Comparison of ENCODE assay signal across 25 cellular contexts in genomic region chr5:41399840-41400239, GRCh38.
DNase-seq lines count a peak whose midpoint lies in the region; ATAC-seq, FAIRE-seq and TF ChIP-seq lines count a peak whose summit lies in the region.
"Had no signal": no experiment of that assay in that cellular context is flagged by ENCODE, and none has a peak within 500 bp of the region (broad histone marks: within the 10 kb centered on the region; RNA-seq: fewer than 3 reads in every experiment).

No MANE protein-coding gene starts in this region.

- DNase-seq in HepG2 (ENCODE audit: low spot score) (no peak), right lobe of liver (no peak), K562 (ENCODE audit: extremely low read depth in 1 of 4, low spot score in 3 of 4) (no peak), NCI-H2196 (lab: John Stamatoyannopoulos, UW; ENCODE audit: unreplicated experiment) (no peak)
- DNase-seq: ACHN; BE2C; C1 segment of cervical spinal cord; CD4-positive, alpha-beta memory T cell; CD4-positive, CD25-positive, alpha-beta regulatory T cell; CD8-positive, alpha-beta memory T cell; COR-L47; DMS 273 treated with DMSO at 0.1 percent for 48 hours; DMS153; DMS53; DMS79; DND-41; EL; GDM1 had no signal

- H3K79me2 ChIP-seq in HepG2 (ENCODE audit: insufficient read depth, low read length) (no peaks in the 10 kb centered on the region), K562 (ENCODE audit: control insufficient read depth, insufficient read depth, low read length) (no peaks in the 10 kb centered on the region)

- H3K4me1 ChIP-seq in HepG2 (ENCODE audit: insufficient read depth, low read length), result 0 out of 2 replicates have a peak, but pooled peaks cover 2% of the 10 kb centered on the region
- no peaks in the 10 kb centered on the region for H3K4me1 ChIP-seq in right lobe of liver
- H3K4me1 ChIP-seq in K562 (replicated peaks in 1 of 2; ENCODE audit: control insufficient read depth in 2 of 2, insufficient read depth in 2 of 2, low read length in 2 of 2), result no peaks in the 10 kb centered on the region
- H3K4me1 ChIP-seq: BE2C, BLaER1 had no signal

- H3K27ac ChIP-seq in HepG2 (ENCODE audit: extremely low read length, insufficient read depth, low read length), result no peak overlapping the region
- no peak overlapping the region for H3K27ac ChIP-seq in right lobe of liver
- H3K27ac ChIP-seq in K562 (ENCODE audit: extremely low read depth, low read depth, low read length), result no peak overlapping the region
- H3K27ac ChIP-seq: 22Rv1, BLaER1 had no signal

- H3K9me1 ChIP-seq in K562 (ENCODE audit: control insufficient read depth, insufficient read depth, low read length), result no peaks in the 10 kb centered on the region

- intact Hi-C loops in HepG2 (cut with micrococcal nuclease; ENCODE audit: unreplicated experiment), result loop anchor here (10.0 kb wide), 1 partner anchor 405 kb away; no protein-coding TSS in a partner anchor
- intact Hi-C loops in right lobe of liver (cut with DNase I), result no loop called here
- intact Hi-C loops in K562 (cut with micrococcal nuclease), result no loop called here

- CTCF ChIA-PET in HepG2 (lab: Yijun Ruan, JAX; ENCODE audit: low intra/inter-chr PET ratio, low total read pairs) (no interaction called here), K562 (lab: Yijun Ruan, JAX; ENCODE audit: low intra/inter-chr PET ratio) (no interaction called here)

- TF ChIP-seq RAD21 in HepG2 (CRISPR knock-in tag; IDR thresholded peaks at IDR 0.05), result no peak
- no peak for TF ChIP-seq RAD21 in K562 (CRISPR knock-in tag; conservative IDR thresholded peaks at IDR 0.05 in 1 of 2, IDR thresholded peaks at IDR 0.05 in 1 of 2)

- TF ChIP-seq CTCF in HepG2 (CRISPR knock-in tag; IDR thresholded peaks at IDR 0.05) (no peak), right lobe of liver (IDR thresholded peaks at IDR 0.05) (no peak), K562 (IDR thresholded peaks at IDR 0.05 in 2 of 3, conservative IDR thresholded peaks at IDR 0.05 in 1 of 3; ENCODE audit: insufficient read depth in 2 of 3, low read depth in 1 of 3, low read length in 3 of 3) (no peak)

- in situ Hi-C loops in HepG2 (cut with HindIII; ENCODE audit: extremely low pct_ligation_motif_present, low pct_unique_long_range_greater_than_20kb) (no loop called here), K562 (cut with MboI) (no loop called here)

- TF ChIP-seq POLR2A in HepG2 (IDR thresholded peaks at IDR 0.05; ENCODE audit: insufficient read depth in 1 of 2, low read depth in 2 of 2, low read length in 2 of 2) (no peak), right lobe of liver (IDR thresholded peaks at IDR 0.05) (no peak), K562 (conservative IDR thresholded peaks at IDR 0.05) (no peak)

- peaks cover 7% of the 10 kb centered on the region for H3K9me3 ChIP-seq in HepG2 (ENCODE audit: low read length)
- no peaks in the 10 kb centered on the region for H3K9me3 ChIP-seq in right lobe of liver
- H3K9me3 ChIP-seq in K562 (replicated peaks; ENCODE audit: control insufficient read depth, insufficient read depth, low read depth, low read length), result no peaks in the 10 kb centered on the region
- H3K9me3 ChIP-seq: BE2C had no signal

- H3K27me3 ChIP-seq in HepG2 (ENCODE audit: control insufficient read depth in 1 of 2, insufficient read depth in 2 of 2, low read length in 2 of 2) (no peaks in the 10 kb centered on the region), right lobe of liver (no peaks in the 10 kb centered on the region), K562 (ENCODE audit: control insufficient read depth in 2 of 2, insufficient read depth in 2 of 2, low read length in 2 of 2) (no peaks in the 10 kb centered on the region)
- H3K27me3 ChIP-seq: BE2C, BLaER1 had no signal

- H3K9ac ChIP-seq in HepG2 (ENCODE audit: insufficient read depth, low read depth, low read length) (no peak overlapping the region), K562 (ENCODE audit: insufficient read depth in 1 of 2, low read depth in 2 of 2, low read length in 2 of 2) (no peak overlapping the region)
- H3K9ac ChIP-seq: BLaER1 had no signal

- POLR2A ChIA-PET in HepG2 (lab: Yijun Ruan, JAX) (no interaction called here), K562 (lab: Yijun Ruan, JAX) (no interaction called here)

- H3K4me2 ChIP-seq in HepG2 (ENCODE audit: low read depth, low read length) (no peak overlapping the region), K562 (ENCODE audit: insufficient read depth, low read length) (no peak overlapping the region)
- H3K4me2 ChIP-seq: BLaER1 had no signal

- H3K4me3 ChIP-seq in HepG2 (replicated peaks in 1 of 3; ENCODE audit: insufficient read depth in 1 of 3, low read depth in 2 of 3, low read length in 3 of 3) (no peak overlapping the region), right lobe of liver (no peak overlapping the region), K562 (no peak overlapping the region)
- H3K4me3 ChIP-seq: BLaER1, GM12878 had no signal

- ATAC-seq in HepG2 (no peak), right lobe of liver (no peak), K562 (no peak), GM18520 (IDR thresholded peaks at IDR 0.05; ENCODE audit: unreplicated experiment) (no peak)
- ATAC-seq: GM12878 had no signal

- FAIRE-seq in HepG2 (lab: Jason Lieb, UNC), result no peak
- no peak for FAIRE-seq in K562 (lab: Jason Lieb, UNC)
- FAIRE-seq: GM12878, GM12892, GM18507, GM19239 had no signal

- WGBS in HepG2 (ENCODE audit: low lambda C conversion rate), result 29% methylated on average over 2 of the region's 2 CpGs
- 69% methylated on average over 2 of the region's 2 CpGs for WGBS in right lobe of liver (ENCODE audit: insufficient coverage, low coverage, low lambda C conversion rate, missing lambda C conversion rate)
- WGBS in K562 (ENCODE audit: insufficient coverage, low coverage, missing lambda C conversion rate), result 3% methylated on average over 2 of the region's 2 CpGs

- H4K20me1 ChIP-seq in HepG2 (ENCODE audit: insufficient read depth, low read length), result no peaks in the 10 kb centered on the region
- H4K20me1 ChIP-seq in K562 (replicated peaks; ENCODE audit: control insufficient read depth, insufficient read depth, low read length), result no peaks in the 10 kb centered on the region
- H4K20me1 ChIP-seq: BLaER1 had no signal

- no peaks in the 10 kb centered on the region for H3K36me3 ChIP-seq in HepG2 (replicated peaks in 1 of 2; ENCODE audit: control insufficient read depth in 1 of 2, insufficient read depth in 2 of 2, low read length in 2 of 2)
- H3K36me3 ChIP-seq in right lobe of liver, result no peaks in the 10 kb centered on the region
- H3K36me3 ChIP-seq in K562 (ENCODE audit: control insufficient read depth, insufficient read depth, low read length), result no peaks in the 10 kb centered on the region
- H3K36me3 ChIP-seq: BE2C, BLaER1 had no signal

- TF ChIP-seq EP300 in HepG2 (IDR thresholded peaks at IDR 0.05; ENCODE audit: low read depth in 2 of 2, low read length in 2 of 2) (no peak), HepG2 (CRISPR knock-in tag; IDR thresholded peaks at IDR 0.05; ENCODE audit: borderline replicate concordance) (no peak), K562 (IDR thresholded peaks at IDR 0.05; ENCODE audit: low read length) (no peak)

- no TSS peak for BruUV-seq in HepG2 (replicated peaks; lab: Mats Ljungman, UMichigan)
- BruUV-seq in K562 (replicated peaks; lab: Mats Ljungman, UMichigan), result no TSS peak

- H2AFZ ChIP-seq in HepG2 (ENCODE audit: low read length), result no peak overlapping the region
- no peak overlapping the region for H2AFZ ChIP-seq in K562 (ENCODE audit: low read depth, low read length)

TF ChIP-seq in HepG2, 621 proteins besides CTCF, POLR2A, EP300 and RAD21 (continues in another document):
- TF ChIP-seq ZNF512 (CRISPR knock-in tag; IDR thresholded peaks at IDR 0.05), result no peak
- TF ChIP-seq ARNT (IDR thresholded peaks at IDR 0.05), result no peak
- TF ChIP-seq MAFK (conservative IDR thresholded peaks at IDR 0.05 in 1 of 2, IDR thresholded peaks at IDR 0.05 in 1 of 2; ENCODE audit: low read length in 2 of 2), result peak in 1 of 2 experiments; percentile 68; a peak in 2 of 4 replicates
- TF ChIP-seq MAFF (IDR thresholded peaks at IDR 0.05; ENCODE audit: low read depth, low read length), result 0 out of 2 replicates have a peak, but pooled peaks have one; percentile 33

TF ChIP-seq in K562, 482 proteins besides CTCF, POLR2A, EP300 and RAD21 (continues in another document):
- TF ChIP-seq FOXM1 (IDR thresholded peaks at IDR 0.05; ENCODE audit: low read depth) (no peak), FOXM1 (CRISPR knock-in tag; IDR thresholded peaks at IDR 0.05; ENCODE audit: low read depth) (no peak), ZBTB7A (IDR thresholded peaks at IDR 0.05; ENCODE audit: borderline replicate concordance, control insufficient read depth, low read depth, low read length) (no peak), MAFG (tag; conservative IDR thresholded peaks at IDR 0.05) (0 out of 2 replicates have a peak, but pooled peaks have one; percentile 15), PHB2 (IDR thresholded peaks at IDR 0.05; ENCODE audit: low read depth) (no peak), ZNF57 (CRISPR knock-in tag; IDR thresholded peaks at IDR 0.05) (no peak), PREB (CRISPR knock-in tag; IDR thresholded peaks at IDR 0.05) (no peak), ZNF311 (CRISPR knock-in tag; IDR thresholded peaks at IDR 0.05) (no peak), ZNF316 (IDR thresholded peaks at IDR 0.05) (peak; percentile 51; the same call in 1 of the 2 replicates), MYNN (IDR thresholded peaks at IDR 0.05) (no peak), MYNN (CRISPR knock-in tag; IDR thresholded peaks at IDR 0.05) (no peak), MCM3 (IDR thresholded peaks at IDR 0.05) (no peak), ZBTB26 (CRISPR knock-in tag; IDR thresholded peaks at IDR 0.05) (no peak)

Comparison
In these comparisons a context has a peak if more than half of its experiments do, and no peak if none do; other contexts are left out.
1. Of the 241 proteins assayed by ChIP-seq in both HepG2 and K562: peak only in HepG2: MAFF; only in K562: MAFG; in both: none; in neither: 238; mixed calls (peak in some experiments, not most) for 1.